In genomic region chr15:75945953-75946352, GRCh38 we compare ENCODE assay signal across 20 cellular contexts. TPM values are rescaled to one million over a fixed set of nuclear protein-coding genes. Genes with fewer than 3 reads are reported as not detected.
DNase-seq lines count a peak whose midpoint lies in the region; ATAC-seq and TF ChIP-seq lines count a peak whose summit lies in the region.
"Had no signal": no experiment of that assay in that cellular context is flagged by ENCODE, and none has a peak within 500 bp of the region (broad histone marks: within the 10 kb centered on the region; RNA-seq: fewer than 3 reads in every experiment).

No MANE protein-coding gene starts in this region.

- BruUV-seq in A673 (replicated peaks; lab: Mats Ljungman, UMichigan): no TSS peak

- no peaks in the 10 kb centered on the region for H3K9me3 ChIP-seq in A673 (ENCODE audit: low read depth, low read length, poor library complexity, severe bottlenecking)
- H3K9me3 ChIP-seq: lower lobe of right lung, prostate gland had no signal

- intact Hi-C loops in A673 (cut with micrococcal nuclease; ENCODE audit: unreplicated experiment): no loop called here

- TF ChIP-seq CTCF in A673 (conservative IDR thresholded peaks at IDR 0.05; ENCODE audit: low read depth, low read length) (no peak), HFF-Myc (IDR thresholded peaks at IDR 0.05; ENCODE audit: low read depth, low read length, missing control alignments) (no peak), fibroblast of villous mesenchyme (IDR thresholded peaks at IDR 0.05; ENCODE audit: insufficient read depth, low read depth, low read length) (no peak)

- no peaks in the 10 kb centered on the region for H3K27me3 ChIP-seq in A673 (replicated peaks; ENCODE audit: insufficient read depth, low read depth, low read length, poor library complexity)

- POLR2A ChIA-PET in A673 (lab: Charles Lee; ENCODE audit: low non-redundant PET): no interaction called here

- ATAC-seq in esophagus mucosa: no peak
- ATAC-seq: lower lobe of right lung; naive thymus-derived CD4-positive, alpha-beta T cell had no signal

- H3K4me3 ChIP-seq in A673 (ENCODE audit: low read depth, low read length, poor library complexity, severe bottlenecking) (no peak overlapping the region), HFF-Myc (replicated peaks; ENCODE audit: low read depth, low read length) (no peak overlapping the region), fibroblast of villous mesenchyme (ENCODE audit: low read depth, low read length) (no peak overlapping the region)
- H3K4me3 ChIP-seq: lower lobe of right lung, prostate gland had no signal

- H3K36me3 ChIP-seq in A673 (ENCODE audit: insufficient read depth, low read length, poor library complexity, severe bottlenecking): no peaks in the 10 kb centered on the region
- H3K36me3 ChIP-seq: lower lobe of right lung, prostate gland had no signal

- no peak overlapping the region for H3K27ac ChIP-seq in A673 (ENCODE audit: low read depth, low read length, poor library complexity, severe bottlenecking)
- H3K27ac ChIP-seq: lower lobe of right lung, prostate gland had no signal

- CTCF ChIA-PET in A673 (lab: Charles Lee): no interaction called here

- DNase-seq in A673 (ENCODE audit: low spot score): peak; percentile 44
- DNase-seq in HFF-Myc (ENCODE audit: extremely low read depth, low read depth): peak; percentile 21
- DNase-seq in SIG-M5 treated with dmso at 0.1 percent for 504 hours (lab: John Stamatoyannopoulos, UW; ENCODE audit: unreplicated experiment): peak; percentile 83
- peak; percentile 66 for DNase-seq in fibroblast of villous mesenchyme (ENCODE audit: low read depth)
- no peak for DNase-seq in HuH-7.5 (ENCODE audit: low spot score)
- no peak for DNase-seq in ureter (ENCODE audit: low spot score)
- DNase-seq in stimulated activated CD4-positive, alpha-beta T cell treated with anti-CD3 and anti-CD28 coated beads, Interleukin-4, amount 100 ng/mL, for 24 hours: no peak
- DNase-seq: activated CD4-positive, CD25-positive, alpha-beta regulatory T cell treated with anti-CD3 and anti-CD28 coated beads, Interleukin-2, amount 50 U/mL, for 72 hours; activated effector memory CD4-positive, alpha-beta T cell treated with anti-CD3 and anti-CD28 coated beads, Interleukin-2, amount 50 U/mL, for 16 hours; amniotic stem cell; immature natural killer cell; lower lobe of right lung; naive thymus-derived CD4-positive, alpha-beta T cell; NCI-H1092; NCI-H774; Right ventricle myocardium superior; stimulated activated naive CD4-positive, alpha-beta T cell treated with Interleukin-2 at 50 U/mL for 16 hours; T-helper 2 cell had no signal

- no peaks in the 10 kb centered on the region for H3K4me1 ChIP-seq in A673 (ENCODE audit: insufficient read depth, low read length, poor library complexity, severe bottlenecking)
- H3K4me1 ChIP-seq: lower lobe of right lung, prostate gland had no signal

RNA-seq across cellular contexts. Expression of gene FBXO22, which starts 42.3 kb away (rescaled TPM):
- 59.0 and 67.2 TPM in 2 replicates for total RNA-seq in A673 (2021)
- 26.1 and 45.8 TPM in 2 replicates for total RNA-seq in fibroblast of villous mesenchyme
- total RNA-seq in esophagus mucosa: 23.8 TPM
- 28.2 TPM for total RNA-seq in ureter

Comparison
In these comparisons a context has a peak if more than half of its experiments do, and no peak if none do; other contexts are left out.
1. DNase-seq: peak in A673 (single experiment), HFF-Myc (single experiment), SIG-M5 treated with dmso at 0.1 percent for 504 hours (single experiment) and fibroblast of villous mesenchyme (single experiment); none in HuH-7.5 (single experiment), ureter (single experiment) and stimulated activated CD4-positive, alpha-beta T cell treated with anti-CD3 and anti-CD28 coated beads, Interleukin-4, amount 100 ng/mL, for 24 hours (single experiment).